Comparison of ENCODE assay signal across 8 cellular contexts in the genomic region with DNA sequence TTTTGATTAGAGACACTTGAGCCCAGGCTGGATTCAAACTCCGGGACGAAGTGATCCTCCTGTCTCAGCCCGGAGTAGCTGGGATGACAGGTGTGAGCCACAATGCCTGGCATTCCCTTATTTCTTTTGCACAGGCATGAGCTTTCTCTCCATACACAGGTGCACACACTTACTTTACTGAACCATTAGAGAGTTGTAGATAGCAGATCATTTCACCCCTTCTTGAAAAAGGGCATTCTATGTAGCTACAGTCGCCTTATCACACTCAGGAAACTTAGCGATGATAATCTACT. TPM values are rescaled to one million over a fixed set of nuclear protein-coding genes. Genes with fewer than 3 reads are reported as not detected.
A peak's percentile ranks its signal among the peaks of the same experiment; 100 is the strongest.
DNase-seq lines count a peak whose midpoint lies in the region; ATAC-seq and TF ChIP-seq lines count a peak whose summit lies in the region.
"Not testable (repeated sequence)": the region's sequence is repeated elsewhere in the genome, so short reads cannot be mapped to it uniquely, and the experiment has no call there.

No MANE protein-coding gene starts in this region.

- not testable (repeated sequence) for H3K4me3 ChIP-seq in CD4-positive, alpha-beta memory T cell (ENCODE audit: low read length in 2 of 2); gastroesophageal sphincter; neutrophil (ENCODE audit: low read depth in 1 of 2, low read length in 1 of 2); stomach

- peaks cover 29 to 58% (median 40%) of the 10 kb centered on the region in 4 donors for H3K4me1 Mint-ChIP-seq in CD4-positive, alpha-beta memory T cell
- peaks cover 21 to 59% (median 54%) of the 10 kb centered on the region in 3 donors for H3K4me1 Mint-ChIP-seq in T-cell
- peaks cover 27% of the 10 kb centered on the region for H3K4me1 Mint-ChIP-seq in activated T-cell treated with anti-CD3 and anti-CD28 coated beads, Interleukin-2, amount 50 U/mL, for 72 hours (ENCODE audit: low read depth)
- peaks cover 49% of the 10 kb centered on the region for H3K4me1 Mint-ChIP-seq in activated naive CD8-positive, alpha-beta T cell treated with anti-CD3 and anti-CD28 coated beads, Interleukin-2, amount 50 U/mL, for 24 hours
- H3K4me1 Mint-ChIP-seq in memory B cell: peaks cover 22% of the 10 kb centered on the region

- not testable (repeated sequence) for H3K36me3 Mint-ChIP-seq in CD4-positive, alpha-beta memory T cell; T-cell; activated T-cell treated with anti-CD3 and anti-CD28 coated beads, Interleukin-2, amount 50 U/mL, for 72 hours (ENCODE audit: insufficient read depth in 2 of 2); activated naive CD8-positive, alpha-beta T cell treated with anti-CD3 and anti-CD28 coated beads, Interleukin-2, amount 50 U/mL, for 24 hours (ENCODE audit: low read depth); memory B cell

- H3K27ac ChIP-seq in CD4-positive, alpha-beta memory T cell (ENCODE audit: low read depth, low read length): not testable (repeated sequence)
- H3K27ac ChIP-seq in gastroesophageal sphincter (peak overlapping the region in 3 of 4 donors; percentile 37 to 54 (median 46)), neutrophil (peak overlapping the region; percentile 71), stomach (peak overlapping the region in 3 of 5 donors; percentile 14 to 49 (median 16))

- TF ChIP-seq EP300 in gastroesophageal sphincter (IDR thresholded peaks at IDR 0.05); stomach (IDR thresholded peaks at IDR 0.05): not testable (repeated sequence)

- H3K36me3 ChIP-seq in CD4-positive, alpha-beta memory T cell (ENCODE audit: insufficient read depth, low read length); gastroesophageal sphincter; neutrophil; stomach: not testable (repeated sequence)

- not testable (repeated sequence) for H3K9me3 Mint-ChIP-seq in CD4-positive, alpha-beta memory T cell; T-cell; activated T-cell treated with anti-CD3 and anti-CD28 coated beads, Interleukin-2, amount 50 U/mL, for 72 hours; activated naive CD8-positive, alpha-beta T cell treated with anti-CD3 and anti-CD28 coated beads, Interleukin-2, amount 50 U/mL, for 24 hours; memory B cell

- H3K4me3 Mint-ChIP-seq in CD4-positive, alpha-beta memory T cell: peak overlapping the region in 3 of 8 donors; percentile 0 to 63 (median 2)
- H3K4me3 Mint-ChIP-seq in T-cell: peak overlapping the region in 1 of 3 donors; percentile 48
- peak overlapping the region in 1 of 2 donors; percentile 45 for H3K4me3 Mint-ChIP-seq in activated T-cell treated with anti-CD3 and anti-CD28 coated beads, Interleukin-2, amount 50 U/mL, for 72 hours
- not testable (repeated sequence) for H3K4me3 Mint-ChIP-seq in activated naive CD8-positive, alpha-beta T cell treated with anti-CD3 and anti-CD28 coated beads, Interleukin-2, amount 50 U/mL, for 24 hours; memory B cell

- POLR2A ChIA-PET in CD4-positive, alpha-beta memory T cell (lab: Charles Lee; ENCODE audit: partially characterized antibody); T-cell (lab: Charles Lee): not testable (repeated sequence)

- not testable (repeated sequence) for DNase-seq in CD4-positive, alpha-beta memory T cell; T-cell; activated T-cell treated with anti-CD3 and anti-CD28 coated beads, Interleukin-2, amount 50 U/mL, for 72 hours; activated naive CD8-positive, alpha-beta T cell treated with anti-CD3 and anti-CD28 coated beads, Interleukin-2, amount 50 U/mL, for 24 hours; memory B cell (ENCODE audit: low spot score in 2 of 2); stomach

- not testable (repeated sequence) for TF ChIP-seq CTCF in gastroesophageal sphincter (IDR thresholded peaks at IDR 0.05); neutrophil (IDR thresholded peaks at IDR 0.05); stomach (IDR thresholded peaks at IDR 0.05)

- 56 to 64% methylated on average over 5 of the region's 5 CpGs for WGBS in gastroesophageal sphincter (ENCODE audit: low coverage in 1 of 2), 2 donors
- WGBS in stomach, 5 donors: 42 to 53% (median 51%) methylated on average over 5 of the region's 5 CpGs

- CTCF ChIA-PET in CD4-positive, alpha-beta memory T cell (lab: Charles Lee; ENCODE audit: partially characterized antibody): interaction anchor here (1.4 kb wide), 1 partner anchor 10 kb away, joined by 9 read pairs; the partner anchor contains the start of gene CRCP
- CTCF ChIA-PET in T-cell (lab: Charles Lee): interaction anchor here in 1 of 2 donors (0.6 kb wide), 1 partner anchor 760 kb away, joined by 7 read pairs; no protein-coding TSS in a partner anchor

- H3K27me3 ChIP-seq in CD4-positive, alpha-beta memory T cell (ENCODE audit: insufficient read depth, low read length); gastroesophageal sphincter; neutrophil; stomach: not testable (repeated sequence)

- ATAC-seq in T-cell (replicated peaks in 1 of 4); activated T-cell treated with anti-CD3 and anti-CD28 coated beads, Interleukin-2, amount 50 U/mL, for 72 hours (replicated peaks in 1 of 2); activated naive CD8-positive, alpha-beta T cell treated with anti-CD3 and anti-CD28 coated beads, Interleukin-2, amount 50 U/mL, for 24 hours; gastroesophageal sphincter; memory B cell (ENCODE audit: low read depth): not testable (repeated sequence)

- peaks cover 26% of the 10 kb centered on the region for H3K4me1 ChIP-seq in CD4-positive, alpha-beta memory T cell (ENCODE audit: insufficient read depth, low read length)
- H3K4me1 ChIP-seq in gastroesophageal sphincter (peaks cover 0 to 54% (median 13%) of the 10 kb centered on the region in 3 donors), neutrophil (ENCODE audit: control insufficient read depth in 1 of 2, insufficient read depth in 1 of 2, low read depth in 1 of 2, low read length in 1 of 2) (peaks cover 47 to 68% of the 10 kb centered on the region in 2 experiments), stomach (peaks cover 25 to 78% (median 55%) of the 10 kb centered on the region in 4 donors)

- not testable (repeated sequence) for TF ChIP-seq POLR2A in gastroesophageal sphincter (IDR thresholded peaks at IDR 0.05); stomach (IDR thresholded peaks at IDR 0.05)

- intact Hi-C loops in CD4-positive, alpha-beta memory T cell (cut with micrococcal nuclease); stomach (cut with DNase I; ENCODE audit: low total_unique reads): not testable (repeated sequence)

- H3K9me3 ChIP-seq in CD4-positive, alpha-beta memory T cell (ENCODE audit: control insufficient read depth in 1 of 2, low read length in 2 of 2); gastroesophageal sphincter; neutrophil; stomach: not testable (repeated sequence)

- H3K27ac Mint-ChIP-seq in CD4-positive, alpha-beta memory T cell: peak overlapping the region in 5 of 7 donors; percentile 41 to 89 (median 75)
- H3K27ac Mint-ChIP-seq in T-cell (peak overlapping the region; percentile 36 to 58), memory B cell (peak overlapping the region; percentile 19)
- H3K27ac Mint-ChIP-seq in activated T-cell treated with anti-CD3 and anti-CD28 coated beads, Interleukin-2, amount 50 U/mL, for 72 hours: peak overlapping the region; percentile 97
- peak overlapping the region; percentile 21 for H3K27ac Mint-ChIP-seq in activated naive CD8-positive, alpha-beta T cell treated with anti-CD3 and anti-CD28 coated beads, Interleukin-2, amount 50 U/mL, for 24 hours

- not testable (repeated sequence) for H3K27me3 Mint-ChIP-seq in CD4-positive, alpha-beta memory T cell; T-cell; activated T-cell treated with anti-CD3 and anti-CD28 coated beads, Interleukin-2, amount 50 U/mL, for 72 hours (ENCODE audit: low read depth); activated naive CD8-positive, alpha-beta T cell treated with anti-CD3 and anti-CD28 coated beads, Interleukin-2, amount 50 U/mL, for 24 hours; memory B cell

RNA-seq across cellular contexts. Expression of gene CRCP, which starts 9.9 kb away (rescaled TPM):
- total RNA-seq in CD4-positive, alpha-beta memory T cell: 10 to 100 TPM; 32.8 to 36.8 TPM
- polyA plus RNA-seq in CD4-positive, alpha-beta memory T cell: 10 to 100 TPM; 21.2 to 42.3 TPM
- total RNA-seq in T-cell: 10 to 100 TPM; 29.9 to 33.7 (median 31.6) TPM
- total RNA-seq in activated T-cell treated with anti-CD3 and anti-CD28 coated beads, Interleukin-2, amount 50 U/mL, for 72 hours: 10 to 100 TPM; 36.3 to 48.8 TPM
- total RNA-seq in gastroesophageal sphincter: 10 to 100 TPM; 42.8 to 75.8 (median 59.0) TPM
- total RNA-seq in stomach: 10 to 100 TPM; 22.8 to 99.5 (median 30.9) TPM
- polyA plus RNA-seq in stomach: 10 to 100 TPM; 15.7 to 28.3 (median 25.7) TPM

RNA-seq across cellular contexts. Expression of gene ASL, which starts 48.9 kb away (rescaled TPM):
- total RNA-seq in CD4-positive, alpha-beta memory T cell: 10 to 100 TPM; 11.8 to 13.7 TPM
- polyA plus RNA-seq in CD4-positive, alpha-beta memory T cell: 10 to 100 TPM; 10.8 to 15.2 TPM
- total RNA-seq in T-cell (10 to 100 TPM; 10.3 to 23.0 (median 18.5) TPM), gastroesophageal sphincter (10 to 100 TPM; 10.5 to 36.3 (median 23.2) TPM), stomach (100 to 1,000 TPM in 2 of 5 donors, 10 to 100 TPM in 3; 42.8 to 369 (median 71.0) TPM)
- total RNA-seq in activated T-cell treated with anti-CD3 and anti-CD28 coated beads, Interleukin-2, amount 50 U/mL, for 72 hours: 10 to 100 TPM; 13.8 to 16.6 TPM
- 10 to 100 TPM; 49.7 to 88.4 (median 80.3) TPM for polyA plus RNA-seq in stomach

Comparison
In these comparisons a context has a peak if more than half of its experiments do, and no peak if none do; other contexts are left out.
1. H3K27ac Mint-ChIP-seq: peak in every context shown above with its lines; median percentile 97 in activated T-cell treated with anti-CD3 and anti-CD28 coated beads, Interleukin-2, amount 50 U/mL, for 72 hours; 75 in CD4-positive, alpha-beta memory T cell; 47 in T-cell; 21 in activated naive CD8-positive, alpha-beta T cell treated with anti-CD3 and anti-CD28 coated beads, Interleukin-2, amount 50 U/mL, for 24 hours; 19 in memory B cell.